ENCODE assay signal across 14 cellular contexts in genomic region chr6:14903176-14904088, GRCh38.
DNase-seq lines count a peak whose midpoint lies in the region; ATAC-seq and TF ChIP-seq lines count a peak whose summit lies in the region.
"Had no signal": no experiment of that assay in that cellular context is flagged by ENCODE, and none has a peak within 500 bp of the region (broad histone marks: within the 10 kb centered on the region; RNA-seq: fewer than 3 reads in every experiment).

No MANE protein-coding gene starts in this region.

- H3K9me3 Mint-ChIP-seq in activated T-helper 17 cell treated with anti-CD3 and anti-CD28 coated beads, Interleukin-2, amount 50 U/mL, for 72 hours: no peaks in the 10 kb centered on the region

- no peaks in the 10 kb centered on the region for H3K4me1 Mint-ChIP-seq in activated T-helper 17 cell treated with anti-CD3 and anti-CD28 coated beads, Interleukin-2, amount 50 U/mL, for 72 hours

- H3K27ac ChIP-seq in KOPT-K1 (ENCODE audit: low read depth, low read length, poor library complexity, severe bottlenecking): peak overlapping the region; percentile 54
- H3K27ac ChIP-seq: thoracic aorta had no signal

- peak; percentile 36 for DNase-seq in GDM1 (lab: John Stamatoyannopoulos, UW)
- DNase-seq in omental fat pad (ENCODE audit: low spot score): no peak
- no peak for DNase-seq in H4 (ENCODE audit: low spot score)
- no peak for DNase-seq in foreskin melanocyte
- no peak for DNase-seq in A172 (ENCODE audit: low spot score)
- DNase-seq: central memory CD4-positive, alpha-beta T cell; effector memory CD4-positive, alpha-beta T cell; EL; foreskin fibroblast; T-helper 2 cell had no signal

- H3K4me3 Mint-ChIP-seq in activated T-helper 17 cell treated with anti-CD3 and anti-CD28 coated beads, Interleukin-2, amount 50 U/mL, for 72 hours: no peak overlapping the region

- peak overlapping the region; percentile 10 for H3K27ac Mint-ChIP-seq in activated T-helper 17 cell treated with anti-CD3 and anti-CD28 coated beads, Interleukin-2, amount 50 U/mL, for 72 hours

- no peak for TF ChIP-seq CTCF in omental fat pad (IDR thresholded peaks at IDR 0.05)

- no peaks in the 10 kb centered on the region for H3K27me3 Mint-ChIP-seq in activated T-helper 17 cell treated with anti-CD3 and anti-CD28 coated beads, Interleukin-2, amount 50 U/mL, for 72 hours

- no peaks in the 10 kb centered on the region for H3K36me3 Mint-ChIP-seq in activated T-helper 17 cell treated with anti-CD3 and anti-CD28 coated beads, Interleukin-2, amount 50 U/mL, for 72 hours (ENCODE audit: low read depth)

- no peaks in the 10 kb centered on the region for H3K36me3 ChIP-seq in KOPT-K1 (ENCODE audit: insufficient read depth, low read length)
- H3K36me3 ChIP-seq: thoracic aorta had no signal

- no peak for ATAC-seq in activated T-helper 17 cell treated with anti-CD3 and anti-CD28 coated beads, Interleukin-2, amount 50 U/mL, for 72 hours (replicated peaks)
- peak; percentile 28 for ATAC-seq in omental fat pad (ENCODE audit: low FRiP score)
- ATAC-seq: Right ventricle myocardium inferior had no signal

- peaks cover 4% of the 10 kb centered on the region for H3K9me3 ChIP-seq in KOPT-K1 (ENCODE audit: insufficient read depth, low read length, poor library complexity, severe bottlenecking)
- H3K9me3 ChIP-seq: thoracic aorta had no signal
